ENCODE assay signal across 8 cellular contexts in genomic region chr1:206982216-206982615, GRCh38. TPM values are rescaled to one million over a fixed set of nuclear protein-coding genes. Genes with fewer than 3 reads are reported as not detected.
DNase-seq lines count a peak whose midpoint lies in the region; ATAC-seq and TF ChIP-seq lines count a peak whose summit lies in the region.

No MANE protein-coding gene starts in this region.

- WGBS in mammary epithelial cell (ENCODE audit: low coverage, missing lambda C conversion rate): 22% methylated on average over 4 of the region's 4 CpGs

- peaks cover 5% of the 10 kb centered on the region for H3K27me3 Mint-ChIP-seq in activated B cell treated with CpG ODN at 0.5 μM for 24 hours

- H3K9me3 Mint-ChIP-seq in activated B cell treated with CpG ODN at 0.5 μM for 24 hours: no peaks in the 10 kb centered on the region

- CTCF ChIA-PET in BJ (lab: Yijun Ruan, JAX) (interaction anchor here (0.6 to 6.3 kb wide), 55 partner anchors 9 to 518 kb away, joined by 3 to 70 read pairs (median 5); partner anchors contain the start of genes DYRK3, FCAMR, IL20 and PFKFB2), activated B cell treated with CpG ODN at 0.5 μM for 24 hours (lab: Charles Lee) (interaction anchor here (0.7 to 6.8 kb wide), 54 partner anchors 9 to 520 kb away, joined by 3 to 125 read pairs (median 5); partner anchors contain the start of genes DYRK3 and FCMR), mammary epithelial cell (lab: Charles Lee; ENCODE audit: low non-redundant PET) (interaction anchor here (0.6 to 1.5 kb wide), 5 partner anchors 39 to 173 kb away, joined by 3 to 16 read pairs (median 4); no protein-coding TSS in a partner anchor)

- no peaks in the 10 kb centered on the region for H3K79me2 ChIP-seq in mammary epithelial cell (ENCODE audit: insufficient read depth, low read length)

- no peaks in the 10 kb centered on the region for H3K4me1 Mint-ChIP-seq in activated B cell treated with CpG ODN at 0.5 μM for 24 hours

- H3K9ac ChIP-seq in mammary epithelial cell (ENCODE audit: insufficient read depth, low read length): no peak overlapping the region

- no peak overlapping the region for H3K27ac Mint-ChIP-seq in activated B cell treated with CpG ODN at 0.5 μM for 24 hours

- no peaks in the 10 kb centered on the region for H3K4me1 ChIP-seq in mammary epithelial cell (ENCODE audit: insufficient read depth, low read length)

- no peak overlapping the region for H2AFZ ChIP-seq in mammary epithelial cell (ENCODE audit: low read depth, low read length)

- no peak overlapping the region for H3K27ac ChIP-seq in mammary epithelial cell (ENCODE audit: insufficient read depth, low read depth, low read length)

- no TSS peak for BruUV-seq in mammary epithelial cell (replicated peaks; lab: Mats Ljungman, UMichigan)

- H3K4me2 ChIP-seq in mammary epithelial cell (ENCODE audit: insufficient read depth, low read depth, low read length): no peak overlapping the region

- DNase-seq in BJ (ENCODE audit: low read depth) (no peak), H4 (ENCODE audit: low spot score) (peak; percentile 46), NCI-H2107 treated with DMSO at 0.1 percent for 48 hours (lab: John Stamatoyannopoulos, UW; ENCODE audit: unreplicated experiment) (peak; percentile 39), activated B cell treated with CpG ODN at 0.5 μM for 24 hours (peak; percentile 52), mammary epithelial cell (peak; percentile 33), kidney glomerular epithelial cell (lab: John Stamatoyannopoulos, UW) (peak; percentile 40)
- DNase-seq in stimulated activated CD4-positive, alpha-beta T cell treated with anti-CD3 and anti-CD28 coated beads, TNF-alpha, amount 100 ng/mL, for 1 hour (ENCODE audit: low read depth in 3 of 3, low spot score in 1 of 3): peak; percentile 27 to 37 (median 35)

- H3K36me3 ChIP-seq in BJ (ENCODE audit: control insufficient read depth, insufficient read depth, low read length) (no peaks in the 10 kb centered on the region), mammary epithelial cell (ENCODE audit: insufficient read depth, low read length) (no peaks in the 10 kb centered on the region)

- intact Hi-C loops in activated B cell treated with CpG ODN at 0.5 μM for 24 hours (cut with micrococcal nuclease): loop anchor here (1.0 to 5.0 kb wide), 13 partner anchors 47 to 520 kb away; partner anchors contain the start of gene IL20
- intact Hi-C loops in mammary epithelial cell (cut with micrococcal nuclease): loop anchor here (1.0 to 5.0 kb wide), 10 partner anchors 23 to 490 kb away; partner anchors contain the start of gene IL20

- peaks cover 7% of the 10 kb centered on the region for H3K27me3 ChIP-seq in BJ (ENCODE audit: control insufficient read depth, insufficient read depth, low read length)
- no peaks in the 10 kb centered on the region for H3K27me3 ChIP-seq in mammary epithelial cell (ENCODE audit: insufficient read depth, low read length)

- no peak overlapping the region for H3K4me3 Mint-ChIP-seq in activated B cell treated with CpG ODN at 0.5 μM for 24 hours

- H3K4me3 ChIP-seq in BJ (ENCODE audit: low read depth, low read length) (no peak overlapping the region), mammary epithelial cell (replicated peaks in 1 of 3; ENCODE audit: insufficient read depth in 1 of 3, low read depth in 2 of 3, low read length in 3 of 3) (no peak overlapping the region)

- H4K20me1 ChIP-seq in mammary epithelial cell (ENCODE audit: insufficient read depth, low read length): no peaks in the 10 kb centered on the region

- TF ChIP-seq CTCF in BJ (IDR thresholded peaks at IDR 0.05; ENCODE audit: insufficient read depth, low read depth, low read length): peak; percentile 73
- TF ChIP-seq CTCF in activated B cell treated with CpG ODN at 0.5 μM for 24 hours (IDR thresholded peaks at IDR 0.05): no peak
- peak; percentile 82 to 83 for TF ChIP-seq CTCF in mammary epithelial cell (conservative IDR thresholded peaks at IDR 0.05 in 1 of 2, IDR thresholded peaks at IDR 0.05 in 1 of 2; ENCODE audit: extremely low read depth in 1 of 2, insufficient read depth in 1 of 2, low read depth in 1 of 2, low read length in 2 of 2)

- dilution Hi-C loops in mammary epithelial cell (cut with HindIII; ENCODE audit: low sequenced_read_pairs): no loop called here

- POLR2A ChIA-PET in BJ (lab: Charles Lee): no interaction called here
- POLR2A ChIA-PET in activated B cell treated with CpG ODN at 0.5 μM for 24 hours (lab: Charles Lee): interaction anchor here (0.7 to 1.5 kb wide), 6 partner anchors 57 to 347 kb away, joined by 3 to 9 read pairs (median 4); partner anchors contain the start of genes DYRK3 and FCMR

- in situ Hi-C loops in mammary epithelial cell (cut with MboI; ENCODE audit: low sequenced_read_pairs in 2 of 2): loop anchor here in 1 of 2 donors (5.0 kb wide), 1 partner anchor 70 kb away; no protein-coding TSS in a partner anchor

- ATAC-seq in activated B cell treated with CpG ODN at 0.5 μM for 24 hours (ENCODE audit: low read depth): peak; percentile 91
- no peak for ATAC-seq in GM21528 (IDR thresholded peaks at IDR 0.05; ENCODE audit: low FRiP score, unreplicated experiment)

- H3K9me3 ChIP-seq in mammary epithelial cell (replicated peaks; ENCODE audit: insufficient read depth, low read length): no peaks in the 10 kb centered on the region

- H3K36me3 Mint-ChIP-seq in activated B cell treated with CpG ODN at 0.5 μM for 24 hours (ENCODE audit: low read depth): no peaks in the 10 kb centered on the region

RNA-seq across cellular contexts. Expression of gene FCAMR, which starts 12.0 kb away (rescaled TPM):
- polyA plus RNA-seq in BJ (2011; rRNA removed) (not detected in 2 replicates), mammary epithelial cell (not detected)
- 0.14 TPM in 1 of 2 replicates, not detected in the other for polyA minus RNA-seq in BJ (2011; rRNA and poly(A)+ RNA removed)
- total RNA-seq in H4 (2014; rRNA removed; shearing (Covaris generic)): not detected in 2 replicates
- total RNA-seq in activated B cell treated with CpG ODN at 0.5 μM for 24 hours (not detected in 2 replicates), mammary epithelial cell (not detected)
- polyA minus RNA-seq in mammary epithelial cell: not detected

RNA-seq across cellular contexts. Expression of gene PIGR, which starts 36.0 kb away (rescaled TPM):
- polyA plus RNA-seq in BJ (2011; rRNA removed): not detected in 2 replicates
- polyA minus RNA-seq in BJ (2011; rRNA and poly(A)+ RNA removed): not detected in 2 replicates
- total RNA-seq in H4 (2014; rRNA removed; shearing (Covaris generic)): 0.02 TPM in 1 of 2 replicates, not detected in the other
- 0.49 and 1.00 TPM in 2 replicates for total RNA-seq in activated B cell treated with CpG ODN at 0.5 μM for 24 hours
- total RNA-seq in mammary epithelial cell: 10 to 100 TPM in 1 of 2 donors, not detected in 1; 10.7 TPM
- 0.03 TPM for polyA plus RNA-seq in mammary epithelial cell
- polyA minus RNA-seq in mammary epithelial cell: 1.4 TPM

RNA-seq across cellular contexts. Expression of gene C1orf116, which starts 50.3 kb away (rescaled TPM):
- polyA plus RNA-seq in BJ (2011; rRNA removed): not detected in 2 replicates
- not detected in 2 replicates for polyA minus RNA-seq in BJ (2011; rRNA and poly(A)+ RNA removed)
- total RNA-seq in H4 (2014; rRNA removed; shearing (Covaris generic)): not detected in 2 replicates
- 0.09 TPM in 1 of 2 replicates, not detected in the other for total RNA-seq in activated B cell treated with CpG ODN at 0.5 μM for 24 hours
- 100 to 1,000 TPM in 1 of 2 donors, 10 to 100 TPM in 1; 94.0 to 129 TPM for total RNA-seq in mammary epithelial cell
- polyA plus RNA-seq in mammary epithelial cell: 47.0 TPM
- polyA minus RNA-seq in mammary epithelial cell: 110 TPM

Comparison
In these comparisons a context has a peak if more than half of its experiments do, and no peak if none do; other contexts are left out.
1. RNA of gene C1orf116, which starts 50.3 kb away (total RNA-seq): 94.0 to 129 TPM in mammary epithelial cell; 0.09 TPM in activated B cell treated with CpG ODN at 0.5 μM for 24 hours and not detected in H4; every median in the first group is over 10 times any median in the second.